ENCODE assay signal across 8 cellular contexts in genomic region chr1:22052115-22053017, GRCh38. TPM values are rescaled to one million over a fixed set of nuclear protein-coding genes. Genes with fewer than 3 reads are reported as not detected.
DNase-seq lines count a peak whose midpoint lies in the region; ATAC-seq and FAIRE-seq lines count a peak whose summit lies in the region.

Gene CDC42 (plus strand): TSS chr1:22052709. CDS start chr1:22078479, 25,770 bp downstream.

- peak within 1 kb of the TSS; percentile 84 for H3K27ac ChIP-seq in angular gyrus (ENCODE audit: low read depth, low read length)

- FAIRE-seq in urothelium cell line (lab: Jason Lieb, UNC), result peak; percentile 84

- DNase-seq in NCI-H187 treated with DMSO at 0.1 percent for 48 hours (lab: John Stamatoyannopoulos, UW), result peak; percentile 84
- peak; percentile 90 to 98 (median 97) for DNase-seq in T-helper 2 cell
- peak; percentile 98 for DNase-seq in left ventricle myocardium superior
- DNase-seq in pulmonary artery endothelial cell (ENCODE audit: low read depth, low spot score), result peak; percentile 86
- DNase-seq in urothelium cell line (ENCODE audit: low spot score), result peak; percentile 97

- intact Hi-C loops in left ventricle myocardium superior (cut with micrococcal nuclease), result no loop called here

- ATAC-seq in GM18498 (IDR thresholded peaks at IDR 0.05; ENCODE audit: unreplicated experiment), result peak; percentile 90
- ATAC-seq in HG02938 (IDR thresholded peaks at IDR 0.05; ENCODE audit: unreplicated experiment), result peak; percentile 78
- peak; percentile 97 for ATAC-seq in left ventricle myocardium superior

RNA-seq across cellular contexts. Expression of gene CDC42, which starts in this region (rescaled TPM):
- total RNA-seq in left ventricle myocardium superior (130 TPM), pulmonary artery endothelial cell (947 and 965 TPM in 2 replicates)

Comparison
In these comparisons a context has a peak if more than half of its experiments do, and no peak if none do; other contexts are left out.
1. Peak in every context shown above with its lines: DNase-seq, ATAC-seq and H3K27ac ChIP-seq.